ENCODE assay signal across 3 cellular contexts in genomic region chr16:73277066-73277465, GRCh38.
"Had no signal": no experiment of that assay in that cellular context is flagged by ENCODE, and none has a peak within 500 bp of the region (broad histone marks: within the 10 kb centered on the region; RNA-seq: fewer than 3 reads in every experiment).

No MANE protein-coding gene starts in this region.

- DNase-seq: GDM1, GF-D8 had no signal

- H3K4me3 ChIP-seq: GM12878 had no signal
